Comparison of ENCODE assay signal across 9 cellular contexts in the genomic region with DNA sequence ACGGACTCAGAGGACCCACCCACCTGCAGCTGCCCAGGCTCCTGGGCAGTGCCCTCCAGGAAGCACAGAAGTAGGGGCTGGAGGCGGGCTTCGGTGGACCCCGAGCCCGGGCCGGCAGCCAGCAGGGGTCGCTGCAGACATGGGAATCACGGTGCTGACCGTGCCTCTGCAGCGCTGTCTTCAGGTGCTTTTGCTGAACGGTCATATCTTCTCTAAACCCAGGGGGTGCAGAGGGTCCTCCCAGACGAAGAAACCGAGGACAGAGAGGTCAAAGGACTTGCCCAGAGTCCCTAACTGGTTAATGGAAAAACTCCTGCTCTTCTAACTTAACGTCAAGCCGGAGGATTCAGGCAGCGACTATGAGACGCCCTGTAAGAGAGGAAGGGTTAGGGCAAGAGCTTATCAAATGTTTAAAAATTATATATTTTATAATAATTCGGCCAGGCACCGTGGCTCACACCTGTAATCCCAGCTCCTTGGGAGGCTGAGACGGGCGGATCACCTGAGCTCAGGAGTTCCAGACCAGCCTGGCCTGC. TPM values are rescaled to one million over a fixed set of nuclear protein-coding genes. Genes with fewer than 3 reads are reported as not detected.
A peak's percentile ranks its signal among the peaks of the same experiment; 100 is the strongest.
DNase-seq lines count a peak whose midpoint lies in the region; ATAC-seq, FAIRE-seq and TF ChIP-seq lines count a peak whose summit lies in the region.
"Had no signal": no experiment of that assay in that cellular context is flagged by ENCODE, and none has a peak within 500 bp of the region (broad histone marks: within the 10 kb centered on the region; RNA-seq: fewer than 3 reads in every experiment).

No MANE protein-coding gene starts in this region.

- no peak overlapping the region for H2BK12ac ChIP-seq in mesenchymal stem cell (ENCODE audit: low read length in 2 of 2)

- H2BK5ac ChIP-seq in mesenchymal stem cell (ENCODE audit: low read depth, low read length, poor library complexity, severe bottlenecking): no peak overlapping the region

- no peak overlapping the region for H3K27ac ChIP-seq in VCaP
- no peak overlapping the region; the same call in 2 of the 3 replicates for H3K27ac ChIP-seq in K562 (ENCODE audit: extremely low read depth, low read depth, low read length)
- H3K27ac ChIP-seq in mesenchymal stem cell (ENCODE audit: low read length, poor library complexity, severe bottlenecking): no peak overlapping the region

- H2AK5ac ChIP-seq in mesenchymal stem cell (ENCODE audit: low read length, severe bottlenecking): no peak overlapping the region

- TF ChIP-seq POLR2A in K562 (conservative IDR thresholded peaks at IDR 0.05): no peak

- no peaks in the 10 kb centered on the region for H3K79me2 ChIP-seq in K562 (ENCODE audit: control insufficient read depth, insufficient read depth, low read length)

- POLR2A ChIA-PET in K562 (lab: Yijun Ruan, JAX): interaction anchor here (0.6 to 2.3 kb wide), 14 partner anchors 10 to 1239 kb away, joined by 3 to 6 read pairs (median 4); a partner anchor contains a TSS

- TF ChIP-seq CTCF in VCaP (conservative IDR thresholded peaks at IDR 0.05): peak; percentile 37
- TF ChIP-seq CTCF in K562 (IDR thresholded peaks at IDR 0.05 in 2 of 3, conservative IDR thresholded peaks at IDR 0.05 in 1 of 3; ENCODE audit: insufficient read depth in 2 of 3, low read depth in 1 of 3, low read length in 3 of 3): peak; percentile 99

- H4K91ac ChIP-seq in mesenchymal stem cell (ENCODE audit: low read length): no peak overlapping the region

- H3K9me1 ChIP-seq in K562 (ENCODE audit: control insufficient read depth, insufficient read depth, low read length): no peaks in the 10 kb centered on the region

- H3K4me1 ChIP-seq in K562 (replicated peaks in 1 of 2; ENCODE audit: control insufficient read depth in 2 of 2, insufficient read depth in 2 of 2, low read length in 2 of 2) (peaks cover 0 to 12% of the 10 kb centered on the region in 2 experiments; a peak in 4 of 5 replicates), mesenchymal stem cell (ENCODE audit: control insufficient read depth, insufficient read depth, low read depth, low read length) (peaks cover 2% of the 10 kb centered on the region)

- ATAC-seq in GM18498 (IDR thresholded peaks at IDR 0.05; ENCODE audit: unreplicated experiment): peak; percentile 73
- peak; percentile 80 for ATAC-seq in HG03095 (IDR thresholded peaks at IDR 0.05; ENCODE audit: unreplicated experiment)
- ATAC-seq in K562: peak; percentile 99
- peak; percentile 86 to 91 for ATAC-seq in stimulated activated naive B cell treated with anti-CD40 and anti-IgM and Interleukin-4, amounts not matched to agents 10 μg/mL and 1 μg/mL and 100 μg/mL, for 72 hours (replicated peaks)
- ATAC-seq in GM18873 (IDR thresholded peaks at IDR 0.05; ENCODE audit: low FRiP score, unreplicated experiment): no peak

- TF ChIP-seq EP300 in K562 (IDR thresholded peaks at IDR 0.05; ENCODE audit: low read length): no peak

- no peaks in the 10 kb centered on the region for H4K20me1 ChIP-seq in K562 (replicated peaks; ENCODE audit: control insufficient read depth, insufficient read depth, low read length)

- CTCF ChIA-PET in K562 (lab: Yijun Ruan, JAX; ENCODE audit: low intra/inter-chr PET ratio): interaction anchor here (0.7 to 2.3 kb wide), 10 partner anchors 11 to 488 kb away, joined by 3 to 9 read pairs (median 5); no protein-coding TSS in a partner anchor

- no peaks in the 10 kb centered on the region for H3K9me3 ChIP-seq in K562 (replicated peaks; ENCODE audit: control insufficient read depth, insufficient read depth, low read depth, low read length)
- H3K9me3 ChIP-seq in mesenchymal stem cell (ENCODE audit: control insufficient read depth, low read length): no peaks in the 10 kb centered on the region

- no peak overlapping the region for H3K4me3 Mint-ChIP-seq in stimulated activated naive B cell treated with anti-CD40 and anti-IgM and Interleukin-4, amounts not matched to agents 10 μg/mL and 1 μg/mL and 100 μg/mL, for 72 hours

- H3K36me3 ChIP-seq in K562 (ENCODE audit: control insufficient read depth, insufficient read depth, low read length) (no peaks in the 10 kb centered on the region), mesenchymal stem cell (ENCODE audit: control insufficient read depth in 1 of 2, insufficient read depth in 2 of 2, low read depth in 1 of 2, low read length in 2 of 2) (no peaks in the 10 kb centered on the region)

- peak overlapping the region; percentile 16 to 83 for H3K9ac ChIP-seq in K562 (ENCODE audit: insufficient read depth in 1 of 2, low read depth in 2 of 2, low read length in 2 of 2)
- H3K9ac ChIP-seq in mesenchymal stem cell (ENCODE audit: low read length): no peak overlapping the region

- H3K4me2 ChIP-seq in K562 (ENCODE audit: insufficient read depth, low read length): peak overlapping the region; percentile 64
- H3K4me2 ChIP-seq in mesenchymal stem cell (ENCODE audit: low read length, poor library complexity, severe bottlenecking): no peak overlapping the region

- H2AFZ ChIP-seq in K562 (ENCODE audit: low read depth, low read length) (peak overlapping the region; percentile 89), mesenchymal stem cell (ENCODE audit: low read depth, low read length) (no peak overlapping the region)

- H3K4me1 Mint-ChIP-seq in stimulated activated naive B cell treated with anti-CD40 and anti-IgM and Interleukin-4, amounts not matched to agents 10 μg/mL and 1 μg/mL and 100 μg/mL, for 72 hours: peaks cover 2 to 9% of the 10 kb centered on the region in 2 donors

- no peak overlapping the region for H3K23ac ChIP-seq in mesenchymal stem cell (ENCODE audit: low read length in 2 of 2)

- peak overlapping the region; percentile 24 for H4K8ac ChIP-seq in mesenchymal stem cell (ENCODE audit: low read length)

- H3K4ac ChIP-seq in mesenchymal stem cell (ENCODE audit: low read depth in 1 of 2, low read length in 2 of 2): no peak overlapping the region

- intact Hi-C loops in K562 (cut with micrococcal nuclease): loop anchor here (1.0 to 5.0 kb wide), 4 partner anchors 34 to 410 kb away; a partner anchor contains a TSS

- no peaks in the 10 kb centered on the region for H3K9me3 Mint-ChIP-seq in stimulated activated naive B cell treated with anti-CD40 and anti-IgM and Interleukin-4, amounts not matched to agents 10 μg/mL and 1 μg/mL and 100 μg/mL, for 72 hours

- peaks cover 10 to 13% of the 10 kb centered on the region in 2 donors for H3K27me3 Mint-ChIP-seq in stimulated activated naive B cell treated with anti-CD40 and anti-IgM and Interleukin-4, amounts not matched to agents 10 μg/mL and 1 μg/mL and 100 μg/mL, for 72 hours

- H2BK15ac ChIP-seq in mesenchymal stem cell (ENCODE audit: low read depth, poor library complexity, severe bottlenecking): no peak overlapping the region

- in situ Hi-C loops in K562 (cut with MboI): no loop called here

- peak; percentile 87 to 97 for TF ChIP-seq RAD21 in K562 (CRISPR knock-in tag; conservative IDR thresholded peaks at IDR 0.05 in 1 of 2, IDR thresholded peaks at IDR 0.05 in 1 of 2)

- BruUV-seq in K562 (replicated peaks; lab: Mats Ljungman, UMichigan): no TSS peak

- no peak overlapping the region for H3K27ac Mint-ChIP-seq in stimulated activated naive B cell treated with anti-CD40 and anti-IgM and Interleukin-4, amounts not matched to agents 10 μg/mL and 1 μg/mL and 100 μg/mL, for 72 hours

- peak; percentile 91 for FAIRE-seq in K562 (lab: Jason Lieb, UNC)

- WGBS in K562 (ENCODE audit: insufficient coverage, low coverage, missing lambda C conversion rate): 15% methylated on average over 21 of the region's 21 CpGs
- WGBS in mesenchymal stem cell: 21% methylated on average over 17 of the region's 21 CpGs

- no peak overlapping the region for H2BK120ac ChIP-seq in mesenchymal stem cell (ENCODE audit: low read depth, low read length)

- DNase-seq in K562 (ENCODE audit: extremely low read depth in 1 of 4, low spot score in 3 of 4) (peak; percentile 89 to 91 (median 90)), mesenchymal stem cell (no peak), pons (ENCODE audit: low spot score) (no peak)
- peak; percentile 39 for DNase-seq in stimulated activated naive B cell treated with anti-CD40 and anti-IgM and Interleukin-4, amounts not matched to agents 10 μg/mL and 1 μg/mL and 100 μg/mL, for 72 hours

- H3K4me3 ChIP-seq in K562: peak overlapping the region; percentile 15
- H3K4me3 ChIP-seq in mesenchymal stem cell (ENCODE audit: insufficient read depth in 1 of 2, low read depth in 1 of 2, low read length in 2 of 2): no peak overlapping the region

- no peaks in the 10 kb centered on the region for H3K36me3 Mint-ChIP-seq in stimulated activated naive B cell treated with anti-CD40 and anti-IgM and Interleukin-4, amounts not matched to agents 10 μg/mL and 1 μg/mL and 100 μg/mL, for 72 hours

- H3K27me3 ChIP-seq in K562 (ENCODE audit: control insufficient read depth in 2 of 2, insufficient read depth in 2 of 2, low read length in 2 of 2) (no peaks in the 10 kb centered on the region), mesenchymal stem cell (ENCODE audit: control insufficient read depth in 1 of 2, insufficient read depth in 1 of 2, low read length in 2 of 2) (peaks cover 0 to 15% of the 10 kb centered on the region in 2 experiments)

- H3K18ac ChIP-seq in mesenchymal stem cell (ENCODE audit: low read depth in 1 of 2, low read length in 2 of 2): no peak overlapping the region

- no peak overlapping the region for H3K14ac ChIP-seq in mesenchymal stem cell (ENCODE audit: low read length in 2 of 2)

- H3K79me1 ChIP-seq in mesenchymal stem cell (replicated peaks; ENCODE audit: low read length, poor library complexity, severe bottlenecking): no peaks in the 10 kb centered on the region

RNA-seq across cellular contexts. Expression of a gene that starts 21.5 kb away (rescaled TPM):
- 0.23 TPM in 1 of 2 replicates, not detected in the other for total RNA-seq in K562 (2011; cell fraction: chromatin; rRNA removed; ENCODE audit: low replicate concordance)
- not detected in 2 replicates for total RNA-seq in K562 (2011; cell fraction: nucleolus; rRNA removed)
- total RNA-seq in K562 (2011; cell fraction: nucleoplasm; rRNA removed): 0.29 TPM in 1 of 2 replicates, not detected in the other
- 0.08 and 0.14 TPM in 2 replicates for total RNA-seq in K562 (2014; rRNA removed)
- total RNA-seq in K562 (2014; rRNA removed; fragmentation: Illumina TruSeq; extraction: Trizol): not detected in 2 replicates
- not detected in 2 replicates for total RNA-seq in K562 (2015; rRNA removed; fragmentation: Illumina TruSeq; extraction: Trizol)
- not detected in 2 replicates for total RNA-seq in K562 (2021)
- polyA plus RNA-seq in K562 (2011; rRNA removed): 0.04 and 0.07 TPM in 2 replicates
- polyA plus RNA-seq in K562 (2011; cell fraction: cytosol; rRNA removed): 0.03 and 0.06 TPM in 2 replicates
- polyA plus RNA-seq in K562 (2011; cell fraction: nucleus; rRNA removed): 0.06 TPM in 1 of 2 replicates, not detected in the other
- 0.04 TPM in 2 replicates for polyA plus RNA-seq in K562 (2012)
- polyA plus RNA-seq in K562 (2014; fragmentation: Illumina TruSeq; extraction: Trizol): not detected in 2 replicates
- polyA plus RNA-seq in K562 (2014; fragmentation: Nextera tagmentation; extraction: Ambion mirVana): not detected
- polyA plus RNA-seq in K562 (2014; rRNA removed): 0.78 TPM in 1 of 2 replicates, not detected in the other
- not detected in 2 replicates for polyA minus RNA-seq in K562 (2011; rRNA and poly(A)+ RNA removed)
- not detected in 2 replicates for polyA minus RNA-seq in K562 (2011; cell fraction: cytosol; rRNA and poly(A)+ RNA removed)
- not detected in 2 replicates for polyA minus RNA-seq in K562 (2011; cell fraction: nucleus; rRNA and poly(A)+ RNA removed)
- polyA plus RNA-seq in mesenchymal stem cell (2013, experiment 1 of 2): not detected
- 0.01 TPM for polyA plus RNA-seq in mesenchymal stem cell (2013, experiment 2 of 2)
- total RNA-seq: T-helper 1 cell treated with Interleukin-12 subunit alpha and Interleukin-12 subunit beta and Interleukin-4 antibody, amounts not matched to agents 30 ng/mL and 1 ng/mL, for 36 hours had no signal

RNA-seq across cellular contexts. Expression of a gene that starts 36.6 kb away (rescaled TPM):
- 30.3 and 54.4 TPM in 2 replicates for total RNA-seq in K562 (2011; cell fraction: chromatin; rRNA removed; ENCODE audit: low replicate concordance)
- 21.3 and 22.5 TPM in 2 replicates for total RNA-seq in K562 (2011; cell fraction: nucleolus; rRNA removed)
- total RNA-seq in K562 (2011; cell fraction: nucleoplasm; rRNA removed): 40.9 and 49.1 TPM in 2 replicates
- total RNA-seq in K562 (2014; rRNA removed) (44.9 and 46.0 TPM in 2 replicates), K562 (2014; rRNA removed; fragmentation: Illumina TruSeq; extraction: Trizol) (62.3 and 72.5 TPM in 2 replicates), K562 (2015; rRNA removed; fragmentation: Illumina TruSeq; extraction: Trizol) (42.7 and 43.0 TPM in 2 replicates), K562 (2021) (45.3 and 50.5 TPM in 2 replicates)
- polyA plus RNA-seq in K562 (2011; rRNA removed) (35.6 and 49.1 TPM in 2 replicates), K562 (2014; fragmentation: Illumina TruSeq; extraction: Trizol) (35.7 and 39.9 TPM in 2 replicates), K562 (2014; fragmentation: Nextera tagmentation; extraction: Ambion mirVana) (10 to 100 TPM; 14.3 to 19.3 TPM), K562 (2014; rRNA removed) (44.6 and 46.1 TPM in 2 replicates)
- polyA plus RNA-seq in K562 (2011; cell fraction: cytosol; rRNA removed): 19.9 and 37.9 TPM in 2 replicates
- polyA plus RNA-seq in K562 (2011; cell fraction: nucleus; rRNA removed): 10.7 and 11.3 TPM in 2 replicates
- polyA plus RNA-seq in K562 (2012): 13.2 and 19.6 TPM in 2 replicates
- polyA minus RNA-seq in K562 (2011; rRNA and poly(A)+ RNA removed): 55.7 and 62.4 TPM in 2 replicates
- 24.8 and 29.7 TPM in 2 replicates for polyA minus RNA-seq in K562 (2011; cell fraction: cytosol; rRNA and poly(A)+ RNA removed)
- 11.2 and 15.9 TPM in 2 replicates for polyA minus RNA-seq in K562 (2011; cell fraction: nucleus; rRNA and poly(A)+ RNA removed)
- 10.6 TPM for polyA plus RNA-seq in mesenchymal stem cell (2013, experiment 1 of 2)
- polyA plus RNA-seq in mesenchymal stem cell (2013, experiment 2 of 2): 11.2 TPM

RNA-seq across cellular contexts. Expression of a gene that starts 38.5 kb away (rescaled TPM):
- total RNA-seq in K562 (2011; cell fraction: chromatin; rRNA removed; ENCODE audit: low replicate concordance): 118 and 268 TPM in 2 replicates
- total RNA-seq in K562 (2011; cell fraction: nucleolus; rRNA removed): 193 and 210 TPM in 2 replicates
- total RNA-seq in K562 (2011; cell fraction: nucleoplasm; rRNA removed): 181 and 191 TPM in 2 replicates
- total RNA-seq in K562 (2014; rRNA removed) (162 and 176 TPM in 2 replicates), K562 (2014; rRNA removed; fragmentation: Illumina TruSeq; extraction: Trizol) (75.2 and 76.7 TPM in 2 replicates), K562 (2015; rRNA removed; fragmentation: Illumina TruSeq; extraction: Trizol) (79.2 and 83.5 TPM in 2 replicates), K562 (2021) (200 and 219 TPM in 2 replicates)
- polyA plus RNA-seq in K562 (2011; rRNA removed) (127 and 246 TPM in 2 replicates), K562 (2014; fragmentation: Illumina TruSeq; extraction: Trizol) (154 and 187 TPM in 2 replicates), K562 (2014; fragmentation: Nextera tagmentation; extraction: Ambion mirVana) (1 to 10 TPM; 5.5 to 7.9 TPM), K562 (2014; rRNA removed) (195 and 208 TPM in 2 replicates)
- 168 and 216 TPM in 2 replicates for polyA plus RNA-seq in K562 (2011; cell fraction: cytosol; rRNA removed)
- 321 and 394 TPM in 2 replicates for polyA plus RNA-seq in K562 (2011; cell fraction: nucleus; rRNA removed)
- polyA plus RNA-seq in K562 (2012): 161 and 213 TPM in 2 replicates
- 79.4 and 82.2 TPM in 2 replicates for polyA minus RNA-seq in K562 (2011; rRNA and poly(A)+ RNA removed)
- polyA minus RNA-seq in K562 (2011; cell fraction: cytosol; rRNA and poly(A)+ RNA removed): 58.5 and 79.5 TPM in 2 replicates
- 66.8 and 85.3 TPM in 2 replicates for polyA minus RNA-seq in K562 (2011; cell fraction: nucleus; rRNA and poly(A)+ RNA removed)
- 31.6 TPM for polyA plus RNA-seq in mesenchymal stem cell (2013, experiment 1 of 2)
- 32.5 TPM for polyA plus RNA-seq in mesenchymal stem cell (2013, experiment 2 of 2)

Comparison
In these comparisons a context has a peak if more than half of its experiments do, and no peak if none do; other contexts are left out.
1. DNase-seq: peak in K562 (4 of 4) and stimulated activated naive B cell treated with anti-CD40 and anti-IgM and Interleukin-4, amounts not matched to agents 10 μg/mL and 1 μg/mL and 100 μg/mL, for 72 hours (single experiment); none in mesenchymal stem cell (single experiment) and pons (single experiment).